Comparison of ENCODE assay signal across 16 cellular contexts in genomic region chr11:961921-962320, GRCh38.
"Had no signal": no experiment of that assay in that cellular context is flagged by ENCODE, and none has a peak within 500 bp of the region (broad histone marks: within the 10 kb centered on the region; RNA-seq: fewer than 3 reads in every experiment).

No MANE protein-coding gene starts in this region.

- H3K27ac Mint-ChIP-seq: activated CD4-positive, alpha-beta T cell treated with anti-CD3 and anti-CD28 coated beads, Interleukin-2, amount 10 ng/mL, durations not matched to agents 7 days and 5 days; activated naive CD4-positive, alpha-beta T cell treated with anti-CD3 and anti-CD28 coated beads for 36 hours; activated T-helper 2 cell treated with anti-CD3 and anti-CD28 coated beads, Interferon-gamma antibody, Interleukin-2, Interleukin-4, amounts not matched to agents 10 μg/mL and 5 μg/mL and 100 μg/mL, durations not matched to agents 14 hours and 24 hours and 36 hours; WTC11 had no signal

- H3K4me3 ChIP-seq: body of pancreas, left lung, pancreas, stomach, testis, upper lobe of right lung had no signal

- H3K27me3 Mint-ChIP-seq: activated CD4-positive, alpha-beta T cell treated with anti-CD3 and anti-CD28 coated beads, Interleukin-2, amount 10 ng/mL, durations not matched to agents 7 days and 5 days had no signal

- H3K9me3 Mint-ChIP-seq: activated naive CD4-positive, alpha-beta T cell treated with anti-CD3 and anti-CD28 coated beads for 36 hours; activated T-helper 2 cell treated with anti-CD3 and anti-CD28 coated beads, Interferon-gamma antibody, Interleukin-2, Interleukin-4, amounts not matched to agents 10 μg/mL and 5 μg/mL and 100 μg/mL, durations not matched to agents 14 hours and 24 hours and 36 hours; neural crest cell had no signal

- H3K27ac ChIP-seq: body of pancreas, left lung, pancreas, stomach, testis, upper lobe of right lung had no signal

- H3K27me3 ChIP-seq: body of pancreas, left lung, pancreas, stomach, testis, upper lobe of right lung had no signal

- H3K4me3 Mint-ChIP-seq: activated CD4-positive, alpha-beta T cell treated with anti-CD3 and anti-CD28 coated beads, Interleukin-2, amount 10 ng/mL, durations not matched to agents 7 days and 5 days; activated naive CD4-positive, alpha-beta T cell treated with anti-CD3 and anti-CD28 coated beads for 36 hours; neural crest cell; WTC11 had no signal

- H3K4me1 ChIP-seq: testis had no signal

- DNase-seq: activated CD4-positive, alpha-beta T cell treated with anti-CD3 and anti-CD28 coated beads, Interleukin-2, amount 10 ng/mL, durations not matched to agents 7 days and 5 days; activated naive CD4-positive, alpha-beta T cell treated with anti-CD3 and anti-CD28 coated beads for 36 hours; amygdala; body of pancreas; caudate nucleus; kidney; mesendoderm; stimulated activated CD4-positive, alpha-beta T cell treated with anti-CD3 and anti-CD28 coated beads, Interleukin-1b, Interleukin-23, amount 100 ng/mL, for 48 hours; stomach; testis; upper lobe of right lung had no signal

- H3K9me3 ChIP-seq: body of pancreas, left lung, pancreas, stomach, testis, upper lobe of right lung had no signal

- ATAC-seq: body of pancreas, left lung, pancreas, upper lobe of right lung, WTC11 had no signal
